In the genomic region with DNA sequence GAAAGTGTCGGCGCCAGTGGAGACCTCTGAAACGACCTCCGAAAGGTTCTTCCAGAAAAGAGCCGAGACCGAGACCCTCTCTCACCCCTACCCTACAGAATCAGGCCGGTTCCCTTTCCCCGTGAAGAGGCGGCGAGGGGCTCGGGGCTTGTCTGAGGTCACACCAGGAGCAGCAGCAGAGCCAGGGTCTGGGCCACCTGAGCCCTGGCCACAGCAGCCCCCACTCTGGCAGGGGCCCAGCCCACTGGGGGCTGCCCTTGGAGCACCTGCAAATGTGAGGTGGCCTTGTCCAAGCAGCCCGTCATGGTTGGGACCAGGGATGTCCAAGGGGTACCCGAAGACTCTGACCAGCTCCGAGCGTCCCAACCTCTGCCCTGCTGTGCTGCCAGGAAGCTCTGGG, we compare ENCODE assay signal across 24 cellular contexts.
"Had no signal": no experiment of that assay in that cellular context is flagged by ENCODE, and none has a peak within 500 bp of the region (broad histone marks: within the 10 kb centered on the region; RNA-seq: fewer than 3 reads in every experiment).

No MANE protein-coding gene starts in this region.

- DNase-seq: cortex of kidney; dorsolateral prefrontal cortex; effector CD8-positive, alpha-beta T cell; heart right ventricle; hypothalamus; kidney glomerular epithelial cell; mammary epithelial cell; mucosa of descending colon; naive thymus-derived CD8-positive, alpha-beta T cell; nucleus accumbens; pancreas; spleen; stimulated activated CD4-positive, alpha-beta T cell treated with anti-CD3 and anti-CD28 coated beads, Interleukin-15, amount 100 ng/mL, for 24 hours; stimulated activated CD4-positive, alpha-beta T cell treated with anti-CD3 and anti-CD28 coated beads, Interleukin-1b, Interleukin-23, amount 100 ng/mL, for 48 hours; stimulated activated CD4-positive, alpha-beta T cell treated with anti-CD3 and anti-CD28 coated beads, Interleukin-4, amount 100 ng/mL, for 24 hours had no signal

- FAIRE-seq: frontal cortex, islet of Langerhans, pancreas had no signal

- H3K36me3 Mint-ChIP-seq: naive thymus-derived CD8-positive, alpha-beta T cell had no signal

- H3K9me3 Mint-ChIP-seq: naive thymus-derived CD8-positive, alpha-beta T cell; stimulated activated memory B cell treated with anti-CD40 and anti-IgM and Interleukin-4, amounts not matched to agents 10 μg/mL and 1 μg/mL and 100 μg/mL, for 72 hours; stimulated activated naive CD8-positive, alpha-beta T cell treated with anti-CD3 and anti-CD28 coated beads, Interleukin-15, Interleukin-2, amounts not matched to agents 100 ng/mL and 50 ng/mL, for 24 hours had no signal

- H3K4me1 ChIP-seq: testis had no signal

- H3K4me3 ChIP-seq: dorsolateral prefrontal cortex, heart right ventricle, mucosa of descending colon, pancreas, spleen, testis, tibial nerve had no signal

- H3K4me3 Mint-ChIP-seq: naive thymus-derived CD8-positive, alpha-beta T cell; stimulated activated memory B cell treated with anti-CD40 and anti-IgM and Interleukin-4, amounts not matched to agents 10 μg/mL and 1 μg/mL and 100 μg/mL, for 72 hours; stimulated activated naive CD8-positive, alpha-beta T cell treated with anti-CD3 and anti-CD28 coated beads, Interleukin-15, Interleukin-2, amounts not matched to agents 100 ng/mL and 50 ng/mL, for 24 hours had no signal

- H3K27ac Mint-ChIP-seq: naive thymus-derived CD8-positive, alpha-beta T cell; progenitor cell of endocrine pancreas; stimulated activated memory B cell treated with anti-CD40 and anti-IgM and Interleukin-4, amounts not matched to agents 10 μg/mL and 1 μg/mL and 100 μg/mL, for 72 hours; stimulated activated naive CD8-positive, alpha-beta T cell treated with anti-CD3 and anti-CD28 coated beads, Interleukin-15, Interleukin-2, amounts not matched to agents 100 ng/mL and 50 ng/mL, for 24 hours had no signal

- H3K27ac ChIP-seq: dorsolateral prefrontal cortex, pancreas, testis, tibial nerve had no signal

- H3K27me3 Mint-ChIP-seq: naive thymus-derived CD8-positive, alpha-beta T cell; progenitor cell of endocrine pancreas; stimulated activated memory B cell treated with anti-CD40 and anti-IgM and Interleukin-4, amounts not matched to agents 10 μg/mL and 1 μg/mL and 100 μg/mL, for 72 hours; stimulated activated naive CD8-positive, alpha-beta T cell treated with anti-CD3 and anti-CD28 coated beads, Interleukin-15, Interleukin-2, amounts not matched to agents 100 ng/mL and 50 ng/mL, for 24 hours had no signal

- H3K9me3 ChIP-seq: heart right ventricle, mucosa of descending colon, pancreas, spleen, testis, tibial nerve had no signal

- H3K27me3 ChIP-seq: dorsolateral prefrontal cortex, heart right ventricle, pancreas, spleen, testis, tibial nerve had no signal

- ATAC-seq: esophagus mucosa; heart right ventricle; mucosa of descending colon; naive thymus-derived CD8-positive, alpha-beta T cell; pancreas; sciatic nerve; stimulated activated memory B cell treated with anti-CD40 and anti-IgM and Interleukin-4, amounts not matched to agents 10 μg/mL and 1 μg/mL and 100 μg/mL, for 72 hours had no signal
